11 cellular contexts compared by ENCODE assay signal in the genomic region with DNA sequence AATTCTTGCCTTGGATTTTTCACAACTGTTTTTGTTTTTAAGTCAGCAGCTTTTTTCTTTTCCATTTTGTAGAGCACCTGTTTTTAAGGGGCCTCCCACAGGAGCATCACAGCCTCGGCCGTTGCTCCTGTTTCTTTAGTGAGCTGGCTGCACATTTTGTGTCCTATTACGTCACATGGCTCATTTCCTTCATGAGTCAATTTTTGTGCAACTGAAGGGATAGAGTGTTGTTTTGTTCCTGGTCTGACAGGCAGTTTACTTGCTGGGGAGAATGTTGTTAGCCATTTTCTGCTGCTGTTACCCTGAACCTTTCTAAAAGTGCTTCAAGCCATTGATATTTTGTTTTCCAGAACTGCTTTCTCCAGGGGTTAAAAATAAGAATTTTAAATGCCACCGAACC. TPM values are rescaled to one million over a fixed set of nuclear protein-coding genes. Genes with fewer than 3 reads are reported as not detected.
DNase-seq lines count a peak whose midpoint lies in the region; ATAC-seq and TF ChIP-seq lines count a peak whose summit lies in the region.
"Had no signal": no experiment of that assay in that cellular context is flagged by ENCODE, and none has a peak within 500 bp of the region (broad histone marks: within the 10 kb centered on the region; RNA-seq: fewer than 3 reads in every experiment).

No MANE protein-coding gene starts in this region.

- H3K9me3 ChIP-seq in mucosa of descending colon, result no peaks in the 10 kb centered on the region
- H3K9me3 ChIP-seq: tibial artery had no signal

- peak; percentile 43 for DNase-seq in AG09319 (ENCODE audit: extremely low read depth, low read depth)
- DNase-seq in M059J (ENCODE audit: low read depth), result peak; percentile 76
- DNase-seq in mucosa of descending colon, result no peak
- DNase-seq in DMS 273 treated with DMSO at 0.1 percent for 48 hours (lab: John Stamatoyannopoulos, UW), result no peak
- DNase-seq in kidney glomerular epithelial cell (lab: John Stamatoyannopoulos, UW), result no peak
- DNase-seq: DMS79, NCI-H1436 treated with DMSO at 0.1 percent for 48 hours had no signal

- TF ChIP-seq CTCF in AG09319 (IDR thresholded peaks at IDR 0.05; ENCODE audit: low read depth, low read length) (no peak), mucosa of descending colon (IDR thresholded peaks at IDR 0.05) (no peak)

- no peaks in the 10 kb centered on the region for H3K36me3 ChIP-seq in mucosa of descending colon (ENCODE audit: low read depth)

- H3K4me3 ChIP-seq in mucosa of descending colon, result no peak overlapping the region
- H3K4me3 ChIP-seq: tibial artery had no signal

- intact Hi-C loops in mucosa of descending colon (cut with DNase I, micrococcal nuclease), result no loop called here

- peak; percentile 10 for ATAC-seq in mucosa of descending colon
- no peak for ATAC-seq in GM21825 (IDR thresholded peaks at IDR 0.05; ENCODE audit: unreplicated experiment)
- no peak for ATAC-seq in HG03432 (IDR thresholded peaks at IDR 0.05; ENCODE audit: unreplicated experiment)

- no peaks in the 10 kb centered on the region for H3K4me1 ChIP-seq in mucosa of descending colon (ENCODE audit: low read depth)
- H3K4me1 ChIP-seq: tibial artery had no signal

- peak overlapping the region; percentile 54 for H3K27ac ChIP-seq in cingulate gyrus (ENCODE audit: low read depth, low read length)

RNA-seq across cellular contexts. Expression of gene CRISPLD2, which starts 45.0 kb away (rescaled TPM):
- 22.7 and 37.3 TPM in 2 replicates for total RNA-seq in M059J (2014; rRNA removed; shearing (Covaris generic))
- 100 to 1,000 TPM in 1 of 3 donors, 10 to 100 TPM in 2; 10.5 to 114 (median 38.7) TPM for total RNA-seq in mucosa of descending colon

Comparison
In these comparisons a context has a peak if more than half of its experiments do, and no peak if none do; other contexts are left out.
1. DNase-seq: peak in AG09319 (single experiment) and M059J (single experiment); none in mucosa of descending colon (0 of 3), DMS 273 treated with DMSO at 0.1 percent for 48 hours (single experiment) and kidney glomerular epithelial cell (single experiment).